In the genomic region with DNA sequence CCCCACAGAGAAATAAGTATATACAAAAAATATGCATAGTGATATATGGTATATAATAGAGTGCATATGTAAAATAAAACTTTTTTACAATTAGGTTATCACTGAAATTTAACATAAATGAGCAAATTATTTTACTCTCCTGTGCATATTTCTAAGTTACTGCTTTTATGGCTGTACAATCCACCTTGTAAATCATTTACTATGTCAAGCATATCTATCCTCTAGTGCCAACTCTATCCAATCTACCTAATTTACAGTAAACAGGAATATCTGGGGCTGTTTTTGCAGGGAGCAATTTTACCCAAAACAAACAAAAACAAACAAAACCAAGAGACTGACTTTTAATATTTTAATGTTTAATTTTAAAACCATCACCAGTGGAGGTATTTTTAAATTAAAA, we compare ENCODE assay signal across 19 cellular contexts. TPM values are rescaled to one million over a fixed set of nuclear protein-coding genes. Genes with fewer than 3 reads are reported as not detected.
DNase-seq lines count a peak whose midpoint lies in the region; ATAC-seq, FAIRE-seq and TF ChIP-seq lines count a peak whose summit lies in the region.
"Had no signal": no experiment of that assay in that cellular context is flagged by ENCODE, and none has a peak within 500 bp of the region (broad histone marks: within the 10 kb centered on the region; RNA-seq: fewer than 3 reads in every experiment).

No MANE protein-coding gene starts in this region.

- no peak for TF ChIP-seq EP300 in HepG2 (IDR thresholded peaks at IDR 0.05; ENCODE audit: low read depth in 2 of 2, low read length in 2 of 2)
- TF ChIP-seq EP300 in HepG2 (CRISPR knock-in tag; IDR thresholded peaks at IDR 0.05; ENCODE audit: borderline replicate concordance) = no peak

- no peak for TF ChIP-seq RAD21 in HepG2 (CRISPR knock-in tag; IDR thresholded peaks at IDR 0.05)

- H3K27me3 ChIP-seq in CD4-positive, alpha-beta T cell (ENCODE audit: control insufficient read depth, insufficient read depth, low read length) = no peaks in the 10 kb centered on the region
- H3K27me3 ChIP-seq in hepatocyte = no peaks in the 10 kb centered on the region
- no peaks in the 10 kb centered on the region for H3K27me3 ChIP-seq in HepG2 (ENCODE audit: control insufficient read depth in 1 of 2, insufficient read depth in 2 of 2, low read length in 2 of 2)
- H3K27me3 ChIP-seq: BLaER1 treated with 17β-estradiol and CSF1 and Interleukin-3, amounts not matched to agents 10 nM and 100 nM had no signal

- no peaks in the 10 kb centered on the region for H3K9me2 ChIP-seq in hepatocyte (replicated peaks; ENCODE audit: insufficient read depth)

- intact Hi-C loops in CD4-positive, alpha-beta T cell (cut with DNase I, micrococcal nuclease) = loop anchor here (1.0 to 5.0 kb wide), 7 partner anchors 29 to 328 kb away; partner anchors contain the start of genes SNAPC3 (in 1 of the 2) and TTC39B (in 1 of the 2)
- intact Hi-C loops in HepG2 (cut with micrococcal nuclease; ENCODE audit: unreplicated experiment) = no loop called here

- peaks cover 77% of the 10 kb centered on the region for H3K4me1 Mint-ChIP-seq in CD4-positive, alpha-beta T cell (ENCODE audit: low read depth)

- TF ChIP-seq POLR2A in HepG2 (IDR thresholded peaks at IDR 0.05; ENCODE audit: insufficient read depth in 1 of 2, low read depth in 2 of 2, low read length in 2 of 2) = no peak

- CTCF ChIA-PET in CD4-positive, alpha-beta T cell (lab: Charles Lee) = interaction anchor here (0.8 to 1.2 kb wide), 4 partner anchors 9 to 233 kb away, joined by 3 to 4 read pairs (median 4); partner anchors contain the start of gene PSIP1
- CTCF ChIA-PET in HepG2 (lab: Yijun Ruan, JAX; ENCODE audit: low intra/inter-chr PET ratio, low total read pairs) = interaction anchor here (1.6 kb wide), 1 partner anchor 328 kb away, joined by 4 read pairs; no protein-coding TSS in a partner anchor

- peaks cover 8% of the 10 kb centered on the region for H3K36me3 Mint-ChIP-seq in CD4-positive, alpha-beta T cell (ENCODE audit: low read depth)

- H3K27me3 Mint-ChIP-seq in CD4-positive, alpha-beta T cell = no peaks in the 10 kb centered on the region
- H3K27me3 Mint-ChIP-seq: B cell; CD8-positive, alpha-beta memory T cell had no signal

- no peak for FAIRE-seq in HepG2 (lab: Jason Lieb, UNC)
- FAIRE-seq in GM19239 (lab: Jason Lieb, UNC) = no peak
- FAIRE-seq: GM12878 had no signal

- no peaks in the 10 kb centered on the region for H3K9me3 ChIP-seq in CD4-positive, alpha-beta T cell (ENCODE audit: control insufficient read depth, low read length)
- H3K9me3 ChIP-seq in hepatocyte (ENCODE audit: low read depth) (no peaks in the 10 kb centered on the region), HepG2 (ENCODE audit: low read length) (no peaks in the 10 kb centered on the region)
- H3K9me3 ChIP-seq: BLaER1 treated with 17β-estradiol and CSF1 and Interleukin-3, amounts not matched to agents 10 nM and 100 nM had no signal

- H3K9ac ChIP-seq in HepG2 (ENCODE audit: insufficient read depth, low read depth, low read length) = no peak overlapping the region
- H3K9ac ChIP-seq: BLaER1 treated with 17β-estradiol and CSF1 and Interleukin-3, amounts not matched to agents 10 nM and 100 nM had no signal

- H3K4me3 ChIP-seq in hepatocyte (no peak overlapping the region), HepG2 (replicated peaks in 1 of 3; ENCODE audit: insufficient read depth in 1 of 3, low read depth in 2 of 3, low read length in 3 of 3) (no peak overlapping the region)
- H3K4me3 ChIP-seq: BLaER1 treated with 17β-estradiol and CSF1 and Interleukin-3, amounts not matched to agents 10 nM and 100 nM; GM12878 had no signal

- H3K36me3 ChIP-seq in hepatocyte (replicated peaks; ENCODE audit: insufficient read depth, low read depth) = no peaks in the 10 kb centered on the region
- peaks cover 0 to 6% of the 10 kb centered on the region in 2 experiments; a peak in 3 of 5 replicates for H3K36me3 ChIP-seq in HepG2 (replicated peaks in 1 of 2; ENCODE audit: control insufficient read depth in 1 of 2, insufficient read depth in 2 of 2, low read length in 2 of 2)
- H3K36me3 ChIP-seq: BLaER1 treated with 17β-estradiol and CSF1 and Interleukin-3, amounts not matched to agents 10 nM and 100 nM had no signal

- ATAC-seq in CD4-positive, alpha-beta T cell (ENCODE audit: poor library complexity) = no peak
- ATAC-seq in HepG2 (no peak), GM21576 (IDR thresholded peaks at IDR 0.05; ENCODE audit: unreplicated experiment) (no peak), GM21786 (IDR thresholded peaks at IDR 0.05; ENCODE audit: unreplicated experiment) (no peak)
- ATAC-seq: HCT116 had no signal

- peak overlapping the region; percentile 4 for H3K4me2 ChIP-seq in hepatocyte
- H3K4me2 ChIP-seq in HepG2 (ENCODE audit: low read depth, low read length) = no peak overlapping the region
- H3K4me2 ChIP-seq: BLaER1 treated with 17β-estradiol and CSF1 and Interleukin-3, amounts not matched to agents 10 nM and 100 nM had no signal

- no peaks in the 10 kb centered on the region for H4K20me1 ChIP-seq in hepatocyte (ENCODE audit: insufficient read depth, poor library complexity, severe bottlenecking)
- H4K20me1 ChIP-seq in HepG2 (ENCODE audit: insufficient read depth, low read length) = no peaks in the 10 kb centered on the region
- H4K20me1 ChIP-seq: BLaER1 treated with 17β-estradiol and CSF1 and Interleukin-3, amounts not matched to agents 10 nM and 100 nM had no signal

- H2AFZ ChIP-seq in hepatocyte = no peak overlapping the region
- H2AFZ ChIP-seq in HepG2 (ENCODE audit: low read length) = no peak overlapping the region

- DNase-seq in CD4-positive, alpha-beta T cell = no peak
- DNase-seq in hepatocyte (ENCODE audit: low spot score) = no peak
- no peak for DNase-seq in HepG2 (ENCODE audit: low spot score)
- DNase-seq in renal cortical epithelial cell (ENCODE audit: low read depth) = peak; percentile 24
- DNase-seq in GM19239 (ENCODE audit: insufficient read length, low spot score) = no peak
- no peak for DNase-seq in AG08395 (ENCODE audit: low spot score)
- DNase-seq: 8988T, DMS 273 treated with DMSO at 0.1 percent for 48 hours, DND-41, EL, GOT3, H7 had no signal

- no peak for TF ChIP-seq CTCF in CD4-positive, alpha-beta T cell (IDR thresholded peaks at IDR 0.05)
- TF ChIP-seq CTCF in hepatocyte (IDR thresholded peaks at IDR 0.05; ENCODE audit: poor library complexity) = no peak
- no peak for TF ChIP-seq CTCF in HepG2 (CRISPR knock-in tag; IDR thresholded peaks at IDR 0.05)

- no peak overlapping the region for H3K27ac ChIP-seq in CD4-positive, alpha-beta T cell (ENCODE audit: low read depth, low read length)
- no peak overlapping the region for H3K27ac ChIP-seq in hepatocyte
- H3K27ac ChIP-seq in HepG2 (ENCODE audit: extremely low read length, insufficient read depth, low read length) = no peak overlapping the region
- H3K27ac ChIP-seq: BLaER1 treated with 17β-estradiol and CSF1 and Interleukin-3, amounts not matched to agents 10 nM and 100 nM had no signal

- no peaks in the 10 kb centered on the region for H3K9me3 Mint-ChIP-seq in CD4-positive, alpha-beta T cell
- H3K9me3 Mint-ChIP-seq: CD8-positive, alpha-beta memory T cell had no signal

- no peak overlapping the region for H3K4me3 Mint-ChIP-seq in CD4-positive, alpha-beta T cell
- H3K4me3 Mint-ChIP-seq: B cell; CD8-positive, alpha-beta memory T cell had no signal

- H3K79me2 ChIP-seq in hepatocyte (peaks cover 47% of the 10 kb centered on the region), HepG2 (ENCODE audit: insufficient read depth, low read length) (peaks cover 52% of the 10 kb centered on the region)

- in situ Hi-C loops in HepG2 (cut with HindIII; ENCODE audit: extremely low pct_ligation_motif_present, low pct_unique_long_range_greater_than_20kb) = loop anchor here (25.0 kb wide), 1 partner anchor 134 kb away; the partner anchor contains the start of gene SNAPC3

- no TSS peak for BruUV-seq in HepG2 (replicated peaks; lab: Mats Ljungman, UMichigan)

- POLR2A ChIA-PET in CD4-positive, alpha-beta T cell (lab: Charles Lee) = interaction anchor here (0.5 to 1.0 kb wide), 2 partner anchors 29 to 33 kb away, joined by 3 to 7 read pairs; no protein-coding TSS in a partner anchor
- POLR2A ChIA-PET in HepG2 (lab: Yijun Ruan, JAX) = no interaction called here

- H3K27ac Mint-ChIP-seq in CD4-positive, alpha-beta T cell = peak overlapping the region; percentile 40
- H3K27ac Mint-ChIP-seq: B cell had no signal

- H3K4me1 ChIP-seq in hepatocyte (ENCODE audit: insufficient read depth) (peaks cover 14% of the 10 kb centered on the region), HepG2 (ENCODE audit: insufficient read depth, low read length) (peaks cover 78% of the 10 kb centered on the region)

TF ChIP-seq in HepG2, 621 proteins besides CTCF, POLR2A, EP300 and RAD21:
- no peak for TF ChIP-seq TBL1XR1 (IDR thresholded peaks at IDR 0.05; ENCODE audit: borderline replicate concordance, low read length, partially characterized antibody)
- peak; percentile 51; the same call in 1 of the 2 replicates for TF ChIP-seq HNRNPUL1 (IDR thresholded peaks at IDR 0.05; ENCODE audit: low read depth, low read length)

RNA-seq across cellular contexts. Expression of gene TTC39B, which starts 28.7 kb away (rescaled TPM):
- 10 to 100 TPM; 37.6 to 43.6 TPM for total RNA-seq in CD4-positive, alpha-beta T cell
- total RNA-seq in hepatocyte (15.7 and 19.3 TPM in 2 replicates), HepG2 (2016; rRNA removed; fragmentation: Illumina TruSeq; extraction: Trizol) (18.5 and 19.4 TPM in 2 replicates), renal cortical epithelial cell (7.1 and 17.1 TPM in 2 replicates)
- polyA plus RNA-seq in hepatocyte (2.6 and 2.7 TPM in 2 replicates), HepG2 (2011; rRNA removed) (9.8 and 14.3 TPM in 2 replicates)
- 3.7 and 4.6 TPM in 2 replicates for total RNA-seq in HepG2 (2016; cell fraction: cytosol; rRNA removed; fragmentation: Illumina TruSeq; extraction: Trizol; ENCODE audit: low read depth)
- total RNA-seq in HepG2 (2016; cell fraction: insoluble cytoplasmic fraction; rRNA removed; fragmentation: Illumina TruSeq; extraction: Trizol) = 19.8 and 20.5 TPM in 2 replicates
- 7.6 and 10.4 TPM in 2 replicates for total RNA-seq in HepG2 (2016; cell fraction: membrane; rRNA removed; fragmentation: Illumina TruSeq; extraction: Trizol)
- 28.5 and 32.5 TPM in 2 replicates for total RNA-seq in HepG2 (2016; cell fraction: nucleus; rRNA removed; fragmentation: Illumina TruSeq; extraction: Trizol)
- polyA plus RNA-seq in HepG2 (2011; cell fraction: cytosol; rRNA removed) = 4.3 and 4.7 TPM in 2 replicates
- 19.0 and 22.8 TPM in 2 replicates for polyA plus RNA-seq in HepG2 (2011; cell fraction: nucleus; rRNA removed)
- polyA plus RNA-seq in HepG2 (2012) = 5.4 and 7.7 TPM in 2 replicates
- polyA plus RNA-seq in HepG2 (2016; cell fraction: cytosol; fragmentation: Illumina TruSeq; extraction: Trizol; ENCODE audit: low read depth) = 1.6 and 1.8 TPM in 2 replicates
- polyA plus RNA-seq in HepG2 (2016; cell fraction: insoluble cytoplasmic fraction; fragmentation: Illumina TruSeq; extraction: Trizol; ENCODE audit: low read depth) = 9.2 and 10.2 TPM in 2 replicates
- 3.8 and 4.1 TPM in 2 replicates for polyA plus RNA-seq in HepG2 (2016; cell fraction: membrane; fragmentation: Illumina TruSeq; extraction: Trizol; ENCODE audit: low read depth)
- polyA plus RNA-seq in HepG2 (2016; cell fraction: nucleus; fragmentation: Illumina TruSeq; extraction: Trizol; ENCODE audit: insufficient read depth, low read depth) = 20.6 and 23.2 TPM in 2 replicates
- polyA minus RNA-seq in HepG2 (2011; rRNA and poly(A)+ RNA removed; ENCODE audit: low replicate concordance) = 0.61 and 32.6 TPM in 2 replicates
- polyA minus RNA-seq in HepG2 (2011; cell fraction: cytosol; rRNA and poly(A)+ RNA removed) = 14.8 and 15.7 TPM in 2 replicates
- 59.2 and 75.3 TPM in 2 replicates for polyA minus RNA-seq in HepG2 (2011; cell fraction: nucleus; rRNA and poly(A)+ RNA removed)
